In the genomic region with DNA sequence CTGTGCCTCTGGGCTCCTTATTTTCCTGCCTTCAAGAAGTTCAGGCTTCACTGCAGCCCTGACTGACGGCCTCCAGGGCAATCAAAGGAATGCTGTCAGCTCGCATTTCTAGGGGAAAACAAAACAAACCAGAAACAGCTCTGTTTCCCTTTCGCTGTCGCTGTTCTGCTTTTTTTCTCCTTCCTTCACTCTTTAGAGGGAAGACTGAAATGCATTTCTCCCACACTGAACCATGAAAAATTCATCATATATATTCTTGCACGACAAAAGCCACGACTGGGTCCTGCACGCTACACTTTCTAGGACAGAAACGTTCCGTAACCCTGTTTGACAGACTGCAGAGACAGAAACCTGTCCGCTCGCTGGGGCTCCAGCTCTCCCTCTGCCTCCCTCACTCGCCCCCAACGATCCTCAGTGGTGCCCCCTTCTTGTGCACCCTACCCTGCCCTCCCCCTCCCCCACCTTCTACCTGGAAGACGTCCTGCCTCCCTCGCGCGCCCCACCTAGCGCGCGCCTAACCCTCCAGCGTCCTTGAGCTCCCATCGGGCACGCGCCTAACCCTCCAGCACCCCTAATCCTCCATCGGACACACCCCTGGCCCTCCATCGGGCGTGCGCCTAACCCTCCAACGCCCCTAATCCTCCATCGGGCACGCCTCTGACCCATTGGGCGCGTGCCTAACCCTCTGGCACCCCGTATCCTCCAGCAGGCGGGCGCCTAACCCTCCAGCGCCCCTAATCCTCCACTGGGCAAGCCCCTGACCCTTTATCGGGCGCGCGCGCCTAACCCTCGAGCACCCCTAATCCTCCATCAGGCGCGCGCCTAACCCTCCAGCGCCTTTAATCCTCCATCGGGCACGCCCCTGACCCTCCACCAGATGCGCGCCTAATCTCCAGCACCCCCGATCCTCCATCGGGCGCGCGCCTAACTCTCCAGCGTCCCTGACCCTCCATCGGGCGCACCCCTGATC, we compare ENCODE assay signal across 9 cellular contexts. TPM values are rescaled to one million over a fixed set of nuclear protein-coding genes. Genes with fewer than 3 reads are reported as not detected.
DNase-seq lines count a peak whose midpoint lies in the region.
"Had no signal": no experiment of that assay in that cellular context is flagged by ENCODE, and none has a peak within 500 bp of the region (broad histone marks: within the 10 kb centered on the region; RNA-seq: fewer than 3 reads in every experiment).

No MANE protein-coding gene starts in this region.

- H3K27ac Mint-ChIP-seq in activated T-helper 1 cell treated with anti-CD3 and anti-CD28 coated beads, Interleukin-12 subunit alpha, Interleukin-12 subunit beta, Interleukin-2, Interleukin-4 antibody, amounts not matched to agents 30 ng/mL and 10 ng/mL and 1 ng/mL, durations not matched to agents 14 hours and 24 hours and 36 hours = no peak overlapping the region

- H3K4me3 Mint-ChIP-seq in activated T-helper 1 cell treated with anti-CD3 and anti-CD28 coated beads, Interleukin-12 subunit alpha, Interleukin-12 subunit beta, Interleukin-2, Interleukin-4 antibody, amounts not matched to agents 30 ng/mL and 10 ng/mL and 1 ng/mL, durations not matched to agents 14 hours and 24 hours and 36 hours = peak overlapping the region; percentile 75

- peaks cover 25% of the 10 kb centered on the region for H3K27me3 Mint-ChIP-seq in activated T-helper 1 cell treated with anti-CD3 and anti-CD28 coated beads, Interleukin-12 subunit alpha, Interleukin-12 subunit beta, Interleukin-2, Interleukin-4 antibody, amounts not matched to agents 30 ng/mL and 10 ng/mL and 1 ng/mL, durations not matched to agents 14 hours and 24 hours and 36 hours (ENCODE audit: insufficient read depth)

- H3K9me3 Mint-ChIP-seq in activated T-helper 1 cell treated with anti-CD3 and anti-CD28 coated beads, Interleukin-12 subunit alpha, Interleukin-12 subunit beta, Interleukin-2, Interleukin-4 antibody, amounts not matched to agents 30 ng/mL and 10 ng/mL and 1 ng/mL, durations not matched to agents 14 hours and 24 hours and 36 hours = no peaks in the 10 kb centered on the region

- H3K4me1 Mint-ChIP-seq in activated T-helper 1 cell treated with anti-CD3 and anti-CD28 coated beads, Interleukin-12 subunit alpha, Interleukin-12 subunit beta, Interleukin-2, Interleukin-4 antibody, amounts not matched to agents 30 ng/mL and 10 ng/mL and 1 ng/mL, durations not matched to agents 14 hours and 24 hours and 36 hours (ENCODE audit: low read depth) = peaks cover 23% of the 10 kb centered on the region

- intact Hi-C loops in activated T-helper 1 cell treated with anti-CD3 and anti-CD28 coated beads, Interleukin-12 subunit alpha, Interleukin-12 subunit beta, Interleukin-2, Interleukin-4 antibody, amounts not matched to agents 30 ng/mL and 10 ng/mL and 1 ng/mL, durations not matched to agents 14 hours and 24 hours and 36 hours (cut with micrococcal nuclease) = no loop called here

- DNase-seq in NOMO-1 treated with DMSO at 0.1 percent for 48 hours (lab: John Stamatoyannopoulos, UW; ENCODE audit: unreplicated experiment) (peak; percentile 0), NOMO-1 treated with dmso at 0.1 percent for 144 hours (lab: John Stamatoyannopoulos, UW; ENCODE audit: unreplicated experiment) (no peak), hepatic stellate cell (ENCODE audit: low spot score) (peak; percentile 31), renal cortical epithelial cell (ENCODE audit: low read depth) (peak; percentile 55), cerebellar cortex (ENCODE audit: low spot score) (no peak), NCI-H1694 (lab: John Stamatoyannopoulos, UW) (no peak), ureter (ENCODE audit: low spot score) (no peak)
- no peak for DNase-seq in activated T-helper 1 cell treated with anti-CD3 and anti-CD28 coated beads, Interleukin-12 subunit alpha, Interleukin-12 subunit beta, Interleukin-2, Interleukin-4 antibody, amounts not matched to agents 30 ng/mL and 10 ng/mL and 1 ng/mL, durations not matched to agents 14 hours and 24 hours and 36 hours (ENCODE audit: low spot score)
- DNase-seq: DND-41 had no signal

- H3K36me3 Mint-ChIP-seq in activated T-helper 1 cell treated with anti-CD3 and anti-CD28 coated beads, Interleukin-12 subunit alpha, Interleukin-12 subunit beta, Interleukin-2, Interleukin-4 antibody, amounts not matched to agents 30 ng/mL and 10 ng/mL and 1 ng/mL, durations not matched to agents 14 hours and 24 hours and 36 hours (ENCODE audit: low read depth) = no peaks in the 10 kb centered on the region

RNA-seq across cellular contexts. Expression of a gene that starts 37.1 kb away (rescaled TPM):
- total RNA-seq in activated T-helper 1 cell treated with anti-CD3 and anti-CD28 coated beads, Interleukin-12 subunit alpha, Interleukin-12 subunit beta, Interleukin-2, Interleukin-4 antibody, amounts not matched to agents 30 ng/mL and 10 ng/mL and 1 ng/mL, durations not matched to agents 14 hours and 24 hours and 36 hours = not detected in 2 replicates
- total RNA-seq in renal cortical epithelial cell (under 0.01 and 0.05 TPM in 2 replicates), ureter (2.1 TPM)

Comparison
In these comparisons a context has a peak if more than half of its experiments do, and no peak if none do; other contexts are left out.
1. DNase-seq: peak in NOMO-1 treated with DMSO at 0.1 percent for 48 hours (single experiment), hepatic stellate cell (single experiment) and renal cortical epithelial cell (single experiment); none in NOMO-1 treated with dmso at 0.1 percent for 144 hours (single experiment), activated T-helper 1 cell treated with anti-CD3 and anti-CD28 coated beads, Interleukin-12 subunit alpha, Interleukin-12 subunit beta, Interleukin-2, Interleukin-4 antibody, amounts not matched to agents 30 ng/mL and 10 ng/mL and 1 ng/mL, durations not matched to agents 14 hours and 24 hours and 36 hours (single experiment), cerebellar cortex (single experiment), NCI-H1694 (single experiment) and ureter (single experiment).